19 cellular contexts compared by ENCODE assay signal in the genomic region with DNA sequence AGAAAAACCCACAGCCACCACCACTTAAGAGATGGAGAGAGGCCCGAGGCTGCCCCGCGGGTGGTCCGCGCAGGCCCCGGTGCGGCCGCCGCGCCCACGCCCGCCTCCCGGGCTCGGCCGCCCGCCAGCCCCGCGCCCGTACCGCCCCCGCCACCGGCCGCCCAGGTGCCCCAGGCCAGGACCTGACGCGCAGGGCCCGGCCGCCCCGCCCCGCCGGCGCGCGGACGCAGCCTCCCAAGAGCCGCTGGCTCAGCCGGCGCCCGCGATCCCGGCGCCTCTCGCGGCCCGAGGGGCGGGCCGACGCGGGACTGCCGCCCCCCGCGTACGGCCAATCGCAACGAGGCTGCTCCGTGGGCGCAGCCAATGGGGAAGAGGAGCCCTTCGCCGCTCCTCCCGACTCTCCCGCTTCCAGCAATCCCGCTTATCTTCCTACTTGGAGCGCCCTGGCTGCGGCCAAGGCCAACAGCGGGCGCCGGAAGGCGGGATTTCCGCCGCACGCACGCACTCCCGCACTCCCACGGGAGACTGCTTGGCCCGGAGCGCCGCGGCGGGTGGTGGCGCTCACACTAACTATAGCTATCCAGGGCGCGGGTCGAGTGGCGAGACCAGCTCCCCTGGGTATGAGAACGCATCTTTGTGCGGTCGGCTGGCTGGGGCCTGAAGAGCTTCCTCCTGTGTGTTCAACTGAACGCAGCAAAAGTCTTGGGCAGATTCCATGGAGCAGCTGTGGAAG. TPM values are rescaled to one million over a fixed set of nuclear protein-coding genes. Genes with fewer than 3 reads are reported as not detected.
"Had no signal": no experiment of that assay in that cellular context is flagged by ENCODE, and none has a peak within 500 bp of the region (broad histone marks: within the 10 kb centered on the region; RNA-seq: fewer than 3 reads in every experiment).

No MANE protein-coding gene starts in this region.

RNA-seq across cellular contexts. Expression of a gene that starts 35.5 kb away (rescaled TPM):
- total RNA-seq: esophagus mucosa; foreskin keratinocyte; gastroesophageal sphincter; heart left ventricle; hepatocyte; kidney; left lobe of liver; lower leg skin; mammary epithelial cell; mesenteric fat pad; myocyte; naive thymus-derived CD8-positive, alpha-beta T cell; ovary; psoas muscle; renal cortical epithelial cell; right cardiac atrium; sigmoid colon; skeletal muscle tissue; urinary bladder had no signal
